In the genomic region with DNA sequence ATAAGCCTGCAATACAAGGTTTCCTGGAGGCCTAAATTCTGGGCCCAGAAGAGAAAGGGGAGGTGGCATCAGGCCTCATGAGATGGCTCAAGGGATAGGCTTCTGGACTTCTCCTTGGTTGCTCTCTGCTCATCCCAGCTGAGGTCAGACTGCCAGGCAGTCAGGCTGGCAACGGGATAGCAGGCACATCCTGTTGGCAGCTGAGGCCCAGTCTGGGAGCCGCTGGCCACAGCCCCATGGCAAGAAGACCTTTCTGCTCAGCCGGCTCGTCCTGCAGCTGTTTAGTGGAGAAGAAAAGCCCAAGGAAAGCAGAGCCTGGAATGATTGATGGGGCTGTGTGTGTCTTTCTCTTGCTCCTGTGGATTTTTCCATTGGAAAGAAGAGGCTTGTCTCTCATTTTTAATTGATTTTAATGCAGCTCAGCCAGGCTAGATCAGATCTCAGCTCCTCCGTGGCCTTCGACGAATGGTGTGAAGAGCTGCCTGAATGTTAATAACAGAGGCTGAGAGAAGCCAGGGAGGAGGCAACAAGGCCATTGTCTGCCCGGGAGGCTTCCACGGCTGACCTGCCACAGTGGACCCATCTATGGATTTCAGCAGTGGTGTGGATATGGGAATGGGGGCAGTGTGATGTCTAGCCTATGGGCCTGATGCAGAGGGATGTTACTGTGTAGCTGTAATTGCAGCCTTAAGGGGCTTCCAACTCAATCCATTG, we compare ENCODE assay signal across 11 cellular contexts.
DNase-seq lines count a peak whose midpoint lies in the region; ATAC-seq and TF ChIP-seq lines count a peak whose summit lies in the region.
"Had no signal": no experiment of that assay in that cellular context is flagged by ENCODE, and none has a peak within 500 bp of the region (broad histone marks: within the 10 kb centered on the region; RNA-seq: fewer than 3 reads in every experiment).

No MANE protein-coding gene starts in this region.

- POLR2A ChIA-PET in Panc1 (lab: Charles Lee), result no interaction called here

- H3K4me3 ChIP-seq in Panc1 (ENCODE audit: low read depth in 2 of 2, low read length in 2 of 2) (no peak overlapping the region), heart right ventricle (no peak overlapping the region)

- CTCF ChIA-PET in Panc1 (lab: Charles Lee), result no interaction called here

- ATAC-seq in Panc1 (peak; percentile 60; the same call in 1 of the 2 replicates), heart right ventricle (peak; percentile 74 to 92 (median 78)), HG02970 (IDR thresholded peaks at IDR 0.05; ENCODE audit: low FRiP score, unreplicated experiment) (no peak)
- ATAC-seq: naive thymus-derived CD4-positive, alpha-beta T cell had no signal

- TF ChIP-seq CTCF in Panc1 (IDR thresholded peaks at IDR 0.05) (no peak), heart right ventricle (IDR thresholded peaks at IDR 0.05) (no peak)

- WGBS in heart right ventricle, 2 donors, result 57 to 63% methylated on average over 9 of the region's 9 CpGs

- intact Hi-C loops in Panc1 (cut with micrococcal nuclease; ENCODE audit: unreplicated experiment) (no loop called here), heart right ventricle (cut with DNase I) (no loop called here)

- H3K36me3 ChIP-seq in Panc1 (ENCODE audit: control insufficient read depth, insufficient read depth, low read length) (no peaks in the 10 kb centered on the region), heart right ventricle (no peaks in the 10 kb centered on the region)

- H3K9me3 ChIP-seq in Panc1 (ENCODE audit: control insufficient read depth, insufficient read depth, low read depth, low read length) (no peaks in the 10 kb centered on the region), heart right ventricle (no peaks in the 10 kb centered on the region)

- in situ Hi-C loops in Panc1 (cut with HindIII; ENCODE audit: low pct_unique_long_range_greater_than_20kb, low sequenced_read_pairs), result no loop called here

- no TSS peak for BruUV-seq in Panc1 (replicated peaks; lab: Mats Ljungman, UMichigan)

- no peaks in the 10 kb centered on the region for H3K27me3 ChIP-seq in Panc1 (ENCODE audit: control insufficient read depth, insufficient read depth, low read length)
- H3K27me3 ChIP-seq in heart right ventricle, result no peaks in the 10 kb centered on the region

- DNase-seq in AG20443 (ENCODE audit: low spot score), result peak; percentile 60
- no peak for DNase-seq in Panc1 (ENCODE audit: low read depth, low spot score)
- no peak for DNase-seq in heart right ventricle
- DNase-seq in pons (ENCODE audit: low spot score), result peak; percentile 71
- no peak for DNase-seq in SW 1271 (lab: John Stamatoyannopoulos, UW)
- no peak for DNase-seq in DMS153 (lab: John Stamatoyannopoulos, UW)
- no peak for DNase-seq in COR-L47 (lab: John Stamatoyannopoulos, UW)
- DNase-seq: AML-193; immature natural killer cell; naive thymus-derived CD4-positive, alpha-beta T cell had no signal

- H3K4me1 ChIP-seq in Panc1 (ENCODE audit: control insufficient read depth, insufficient read depth, low read length) (no peaks in the 10 kb centered on the region), heart right ventricle (peaks cover 0 to 10% (median 3%) of the 10 kb centered on the region in 9 donors)

- H3K27ac ChIP-seq in Panc1 (ENCODE audit: low read length), result no peak overlapping the region
- no peak overlapping the region for H3K27ac ChIP-seq in heart right ventricle

Comparison
In these comparisons a context has a peak if more than half of its experiments do, and no peak if none do; other contexts are left out.
1. DNase-seq: peak in AG20443 (single experiment) and pons (single experiment); none in Panc1 (single experiment), heart right ventricle (0 of 2), SW 1271 (0 of 2), DMS153 (single experiment) and COR-L47 (single experiment).